15 cellular contexts compared by ENCODE assay signal in genomic region chr18:48186861-48187260, GRCh38.
"Had no signal": no experiment of that assay in that cellular context is flagged by ENCODE, and none has a peak within 500 bp of the region (broad histone marks: within the 10 kb centered on the region; RNA-seq: fewer than 3 reads in every experiment).

No MANE protein-coding gene starts in this region.

- FAIRE-seq: astrocyte, endometrium, keratinocyte, TTC549 had no signal

- H3K27me3 Mint-ChIP-seq: type B pancreatic cell had no signal

- DNase-seq: activated B cell treated with CpG ODN at 0.5 μM for 24 hours; activated CD4-positive, alpha-beta T cell treated with anti-CD3 and anti-CD28 coated beads for 48 hours; activated CD8-positive, alpha-beta T cell treated with anti-CD3 and anti-CD28 coated beads for 36 hours; activated naive CD4-positive, alpha-beta T cell treated with Interleukin-2 at 50 U/mL for 16 hours; activated naive CD8-positive, alpha-beta T cell treated with anti-CD3 and anti-CD28 coated beads, Interleukin-2, amount 50 U/mL, for 24 hours; sigmoid colon; spleen had no signal

- H3K27me3 ChIP-seq: cardiac muscle cell, sigmoid colon had no signal

- H3K36me3 Mint-ChIP-seq: natural killer cell treated with Interleukin-12 subunit alpha and Interleukin-12 subunit beta and Interleukin-15 and Interleukin-18, amount 100 ng/mL, for 72 hours; type B pancreatic cell had no signal

- H3K36me3 ChIP-seq: cardiac muscle cell, sigmoid colon, spleen had no signal

- H3K4me3 Mint-ChIP-seq: activated B cell treated with CpG ODN at 0.5 μM for 24 hours; activated CD8-positive, alpha-beta T cell treated with anti-CD3 and anti-CD28 coated beads for 36 hours; activated naive CD8-positive, alpha-beta T cell treated with anti-CD3 and anti-CD28 coated beads, Interleukin-2, amount 50 U/mL, for 24 hours; natural killer cell treated with Interleukin-12 subunit alpha and Interleukin-12 subunit beta and Interleukin-15 and Interleukin-18, amount 100 ng/mL, for 72 hours; stimulated activated naive CD8-positive, alpha-beta T cell treated with anti-CD3 and anti-CD28 coated beads, Interleukin-15, Interleukin-2, amounts not matched to agents 100 ng/mL and 50 ng/mL, for 24 hours; type B pancreatic cell had no signal

- H3K4me1 Mint-ChIP-seq: activated B cell treated with CpG ODN at 0.5 μM for 24 hours; activated naive CD8-positive, alpha-beta T cell treated with anti-CD3 and anti-CD28 coated beads, Interleukin-2, amount 50 U/mL, for 24 hours had no signal

- H3K27ac ChIP-seq: cardiac muscle cell had no signal

- H3K27ac Mint-ChIP-seq: activated B cell treated with CpG ODN at 0.5 μM for 24 hours; activated CD8-positive, alpha-beta T cell treated with anti-CD3 and anti-CD28 coated beads for 36 hours; activated naive CD8-positive, alpha-beta T cell treated with anti-CD3 and anti-CD28 coated beads, Interleukin-2, amount 50 U/mL, for 24 hours; natural killer cell treated with Interleukin-12 subunit alpha and Interleukin-12 subunit beta and Interleukin-15 and Interleukin-18, amount 100 ng/mL, for 72 hours; stimulated activated naive CD8-positive, alpha-beta T cell treated with anti-CD3 and anti-CD28 coated beads, Interleukin-15, Interleukin-2, amounts not matched to agents 100 ng/mL and 50 ng/mL, for 24 hours; type B pancreatic cell had no signal

- H3K9me3 ChIP-seq: sigmoid colon, spleen had no signal

- H3K9me3 Mint-ChIP-seq: activated CD8-positive, alpha-beta T cell treated with anti-CD3 and anti-CD28 coated beads for 36 hours; activated naive CD8-positive, alpha-beta T cell treated with anti-CD3 and anti-CD28 coated beads, Interleukin-2, amount 50 U/mL, for 24 hours; natural killer cell treated with Interleukin-12 subunit alpha and Interleukin-12 subunit beta and Interleukin-15 and Interleukin-18, amount 100 ng/mL, for 72 hours; stimulated activated naive CD8-positive, alpha-beta T cell treated with anti-CD3 and anti-CD28 coated beads, Interleukin-15, Interleukin-2, amounts not matched to agents 100 ng/mL and 50 ng/mL, for 24 hours; type B pancreatic cell had no signal

- H3K4me3 ChIP-seq: cardiac muscle cell, sigmoid colon, spleen had no signal
